Comparison of ENCODE assay signal across 8 cellular contexts in the genomic region with DNA sequence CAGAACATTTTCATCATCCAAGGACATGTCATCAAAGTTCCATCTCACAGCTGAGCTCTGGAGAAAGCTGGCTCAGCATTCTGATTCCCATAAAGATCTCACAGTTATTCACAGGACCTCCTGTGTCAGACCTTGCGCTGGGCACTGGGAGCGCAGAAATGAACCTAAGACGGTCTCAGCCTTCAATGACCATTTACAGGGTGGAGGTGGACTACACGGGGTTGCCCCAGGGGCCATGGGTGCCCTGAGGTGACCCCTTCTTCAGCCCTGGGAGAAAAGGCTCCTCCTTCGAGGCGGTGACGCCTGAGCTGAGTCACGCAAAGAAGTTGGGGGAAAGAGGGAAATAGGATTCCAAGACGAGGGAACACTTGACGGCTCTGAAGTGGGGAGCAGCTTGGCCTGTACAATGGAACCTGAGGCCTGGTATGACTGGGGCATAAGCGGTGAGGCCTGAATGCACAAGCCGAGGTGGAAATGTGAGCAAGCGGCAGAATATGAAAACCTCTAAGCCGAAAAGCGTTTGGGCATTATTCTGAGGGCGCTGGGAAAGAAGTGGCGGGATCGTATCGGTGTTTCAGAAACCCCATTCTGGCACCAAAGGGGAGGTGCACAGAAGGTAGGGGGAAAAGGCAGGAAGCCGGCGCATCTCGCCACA. TPM values are rescaled to one million over a fixed set of nuclear protein-coding genes. Genes with fewer than 3 reads are reported as not detected.
A peak's percentile ranks its signal among the peaks of the same experiment; 100 is the strongest.
DNase-seq lines count a peak whose midpoint lies in the region; ATAC-seq, FAIRE-seq and TF ChIP-seq lines count a peak whose summit lies in the region.

No MANE protein-coding gene starts in this region.

- FAIRE-seq in H54 (lab: Jason Lieb, UNC) = no peak

- TF ChIP-seq CTCF in CD8-positive, alpha-beta T cell (IDR thresholded peaks at IDR 0.05) = no peak
- no peak for TF ChIP-seq CTCF in coronary artery (IDR thresholded peaks at IDR 0.05)

- H3K4me1 Mint-ChIP-seq in CD8-positive, alpha-beta T cell (ENCODE audit: low read depth) = peaks cover 41% of the 10 kb centered on the region
- peaks cover 11 to 39% of the 10 kb centered on the region in 2 donors for H3K4me1 Mint-ChIP-seq in stimulated activated naive B cell treated with anti-CD40 and anti-IgM and Interleukin-4, amounts not matched to agents 10 μg/mL and 1 μg/mL and 100 μg/mL, for 72 hours

- peak in 1 of 7 experiments; percentile 19 for DNase-seq in CD8-positive, alpha-beta T cell
- DNase-seq in H54 (ENCODE audit: insufficient read length, low spot score) = peak; percentile 80
- peak; percentile 74 to 79 for DNase-seq in SJSA1 (ENCODE audit: low read depth in 1 of 2, low spot score in 2 of 2)
- DNase-seq in coronary artery (ENCODE audit: low spot score) = peak; percentile 83
- DNase-seq in left kidney (ENCODE audit: low read depth, low spot score) = peak; percentile 64
- no peak for DNase-seq in stimulated activated naive B cell treated with anti-CD40 and anti-IgM and Interleukin-4, amounts not matched to agents 10 μg/mL and 1 μg/mL and 100 μg/mL, for 72 hours

- intact Hi-C loops in CD8-positive, alpha-beta T cell (cut with DNase I, micrococcal nuclease) = loop anchor here (1.0 to 10.0 kb wide), 12 partner anchors 187 to 1582 kb away; partner anchors contain the start of genes FAF1 (in 2 of the 2), LRP8 (in 2 of the 2), ZFYVE9 (in 2 of the 2) and ECHDC2 (in 1 of the 2)

- H3K4me3 Mint-ChIP-seq in CD8-positive, alpha-beta T cell = peak overlapping the region; percentile 90
- H3K4me3 Mint-ChIP-seq in stimulated activated naive B cell treated with anti-CD40 and anti-IgM and Interleukin-4, amounts not matched to agents 10 μg/mL and 1 μg/mL and 100 μg/mL, for 72 hours = peak overlapping the region; percentile 93

- POLR2A ChIA-PET in CD8-positive, alpha-beta T cell (lab: Charles Lee) = interaction anchor here (0.6 to 2.2 kb wide), 5 partner anchors 39 to 556 kb away, joined by 3 to 24 read pairs (median 5); partner anchors contain the start of genes ECHDC2, KTI12, ORC1 and PRPF38A

- H3K4me3 ChIP-seq in CD8-positive, alpha-beta T cell (ENCODE audit: low read depth, low read length) = peak overlapping the region; percentile 89
- peak overlapping the region; percentile 89 for H3K4me3 ChIP-seq in SJSA1
- H3K4me3 ChIP-seq in coronary artery = peak overlapping the region; percentile 98

- no peak for ATAC-seq in CD8-positive, alpha-beta T cell
- peak in 1 of 2 donors; percentile 2 for ATAC-seq in stimulated activated naive B cell treated with anti-CD40 and anti-IgM and Interleukin-4, amounts not matched to agents 10 μg/mL and 1 μg/mL and 100 μg/mL, for 72 hours (replicated peaks)
- ATAC-seq in HG03457 (IDR thresholded peaks at IDR 0.05; ENCODE audit: unreplicated experiment) = no peak
- no peak for ATAC-seq in HG03095 (IDR thresholded peaks at IDR 0.05; ENCODE audit: unreplicated experiment)

- peak overlapping the region; percentile 88 for H3K27ac ChIP-seq in CD8-positive, alpha-beta T cell (ENCODE audit: low read depth, low read length)
- H3K27ac ChIP-seq in SJSA1 (peak overlapping the region; percentile 87), coronary artery (peak overlapping the region; percentile 92 to 98)

- CTCF ChIA-PET in CD8-positive, alpha-beta T cell (lab: Charles Lee) = interaction anchor here (0.7 to 1.5 kb wide), 2 partner anchors 39 to 59 kb away, joined by 3 read pairs; partner anchors contain the start of genes ORC1 and PRPF38A

- H3K27ac Mint-ChIP-seq in CD8-positive, alpha-beta T cell = peak overlapping the region; percentile 94
- H3K27ac Mint-ChIP-seq in stimulated activated naive B cell treated with anti-CD40 and anti-IgM and Interleukin-4, amounts not matched to agents 10 μg/mL and 1 μg/mL and 100 μg/mL, for 72 hours = peak overlapping the region; percentile 96

- H3K9me3 Mint-ChIP-seq in CD8-positive, alpha-beta T cell = no peaks in the 10 kb centered on the region
- H3K9me3 Mint-ChIP-seq in stimulated activated naive B cell treated with anti-CD40 and anti-IgM and Interleukin-4, amounts not matched to agents 10 μg/mL and 1 μg/mL and 100 μg/mL, for 72 hours = no peaks in the 10 kb centered on the region

- no peaks in the 10 kb centered on the region for H3K27me3 ChIP-seq in CD8-positive, alpha-beta T cell (ENCODE audit: insufficient read depth, low read length)
- H3K27me3 ChIP-seq in SJSA1 (replicated peaks) = no peaks in the 10 kb centered on the region

- peaks cover 25% of the 10 kb centered on the region for H3K36me3 ChIP-seq in CD8-positive, alpha-beta T cell (ENCODE audit: insufficient read depth, low read length)
- peaks cover 48% of the 10 kb centered on the region for H3K36me3 ChIP-seq in SJSA1

- peaks cover 41% of the 10 kb centered on the region for H3K4me1 ChIP-seq in CD8-positive, alpha-beta T cell (ENCODE audit: insufficient read depth, low read length)
- peaks cover 15% of the 10 kb centered on the region for H3K4me1 ChIP-seq in SJSA1 (replicated peaks)

- no peaks in the 10 kb centered on the region for H3K27me3 Mint-ChIP-seq in CD8-positive, alpha-beta T cell (ENCODE audit: low read depth)
- H3K27me3 Mint-ChIP-seq in stimulated activated naive B cell treated with anti-CD40 and anti-IgM and Interleukin-4, amounts not matched to agents 10 μg/mL and 1 μg/mL and 100 μg/mL, for 72 hours = peaks cover 4 to 6% of the 10 kb centered on the region in 2 donors

- H3K36me3 Mint-ChIP-seq in CD8-positive, alpha-beta T cell = peaks cover 42% of the 10 kb centered on the region
- H3K36me3 Mint-ChIP-seq in stimulated activated naive B cell treated with anti-CD40 and anti-IgM and Interleukin-4, amounts not matched to agents 10 μg/mL and 1 μg/mL and 100 μg/mL, for 72 hours = peaks cover 29 to 35% of the 10 kb centered on the region in 2 donors

- no peaks in the 10 kb centered on the region for H3K9me3 ChIP-seq in CD8-positive, alpha-beta T cell (ENCODE audit: low read length)
- H3K9me3 ChIP-seq in SJSA1 (replicated peaks) = no peaks in the 10 kb centered on the region

- peak; percentile 65; the same call in 1 of the 2 replicates for TF ChIP-seq POLR2A in H54 (IDR thresholded peaks at IDR 0.05; ENCODE audit: low read depth, low read length)

RNA-seq across cellular contexts. Expression of gene CC2D1B, which starts 0.8 kb away (rescaled TPM):
- total RNA-seq in CD8-positive, alpha-beta T cell = 10 to 100 TPM; 38.8 to 40.6 TPM
- 21.4 and 24.1 TPM in 2 replicates for total RNA-seq in SJSA1 (2014; rRNA removed; shearing (Covaris generic))

RNA-seq across cellular contexts. Expression of gene ORC1, which starts 39.0 kb away (rescaled TPM):
- 1 to 10 TPM; 1.2 to 1.3 TPM for total RNA-seq in CD8-positive, alpha-beta T cell
- total RNA-seq in SJSA1 (2014; rRNA removed; shearing (Covaris generic)) = 21.9 and 23.9 TPM in 2 replicates

RNA-seq across cellular contexts. Expression of gene PRPF38A, which starts 39.2 kb away (rescaled TPM):
- 10 to 100 TPM; 52.2 to 62.0 TPM for total RNA-seq in CD8-positive, alpha-beta T cell
- 20.9 and 21.1 TPM in 2 replicates for total RNA-seq in SJSA1 (2014; rRNA removed; shearing (Covaris generic))

Comparison
In these comparisons a context has a peak if more than half of its experiments do, and no peak if none do; other contexts are left out.
1. RNA of gene ORC1, which starts 39.0 kb away (total RNA-seq): 21.9 to 23.9 TPM in SJSA1; 1.2 to 1.3 TPM in CD8-positive, alpha-beta T cell; every median in the first group is over 10 times any median in the second.
2. Peak in every context shown above with its lines, with median percentiles within 50 percentile points of each other: H3K27ac ChIP-seq and H3K4me3 ChIP-seq.